2 cellular contexts compared by ENCODE assay signal in genomic region chr17:63828936-63829335, GRCh38.
TF ChIP-seq lines count a peak whose summit lies in the region.

No MANE protein-coding gene starts in this region.

TF ChIP-seq in IMR-90, 13 proteins besides CTCF, POLR2A, EP300 and RAD21:
- TF ChIP-seq NFE2L2 (IDR thresholded peaks at IDR 0.05; ENCODE audit: low read depth, low read length) (no peak), FOS (IDR thresholded peaks at IDR 0.05; ENCODE audit: low read depth, low read length) (no peak), CHD1 (IDR thresholded peaks at IDR 0.05; ENCODE audit: low read depth, low read length) (no peak), CEBPB (IDR thresholded peaks at IDR 0.05; ENCODE audit: low read depth, low read length) (no peak)

TF ChIP-seq in neural cell, 6 proteins besides CTCF, POLR2A, EP300 and RAD21:
- TF ChIP-seq SMC3 (conservative IDR thresholded peaks at IDR 0.05; ENCODE audit: poor library complexity) (no peak), MXI1 (conservative IDR thresholded peaks at IDR 0.05; ENCODE audit: poor library complexity, severe bottlenecking) (no peak), REST (IDR thresholded peaks at IDR 0.05; ENCODE audit: borderline replicate concordance) (no peak), POLR2AphosphoS5 (IDR thresholded peaks at IDR 0.05) (no peak), EZH2 (IDR thresholded peaks at IDR 0.05; ENCODE audit: borderline replicate concordance, insufficient read depth, low read length, poor library complexity, severe bottlenecking) (no peak), TAF1 (IDR thresholded peaks at IDR 0.05; ENCODE audit: low read depth) (no peak)
